10 cellular contexts compared by ENCODE assay signal in the genomic region with DNA sequence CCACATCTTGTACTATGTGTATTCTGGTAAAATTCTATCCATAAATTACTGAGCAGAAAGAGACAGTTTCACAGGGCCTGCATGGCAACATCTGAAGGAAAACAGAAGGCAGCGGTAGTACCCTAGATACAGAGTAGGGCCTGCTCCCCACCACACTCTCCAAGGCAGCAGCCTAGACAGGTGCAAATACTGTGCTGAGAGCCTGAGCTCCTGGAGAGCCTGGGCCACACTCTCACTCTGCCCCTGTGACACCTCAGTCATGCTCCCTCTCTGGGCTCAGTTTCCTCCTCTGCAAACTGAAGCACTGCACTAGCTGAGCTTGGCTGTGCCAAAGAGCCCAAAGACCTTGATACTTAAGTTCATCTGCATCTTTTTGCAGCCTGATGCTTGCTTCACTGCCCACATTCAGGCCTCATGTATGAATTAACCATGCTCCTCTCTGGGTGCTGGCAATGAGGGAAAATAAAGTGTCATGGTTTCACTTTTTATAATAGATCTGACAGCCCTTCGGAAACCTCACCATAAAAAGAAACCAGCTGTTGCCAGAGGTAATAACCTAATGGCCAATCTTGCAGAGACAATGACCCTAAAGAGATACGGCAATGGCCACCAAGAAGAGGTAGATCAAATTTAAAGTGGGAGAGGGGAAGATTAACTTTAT.
A peak's percentile ranks its signal among the peaks of the same experiment; 100 is the strongest.
DNase-seq lines count a peak whose midpoint lies in the region; ATAC-seq and TF ChIP-seq lines count a peak whose summit lies in the region.
"Had no signal": no experiment of that assay in that cellular context is flagged by ENCODE, and none has a peak within 500 bp of the region (broad histone marks: within the 10 kb centered on the region; RNA-seq: fewer than 3 reads in every experiment).

No MANE protein-coding gene starts in this region.

- H3K27me3 Mint-ChIP-seq in memory B cell (no peaks in the 10 kb centered on the region), HFFc6 (ENCODE audit: insufficient read depth) (peaks cover 13% of the 10 kb centered on the region)
- H3K27me3 Mint-ChIP-seq: IgD-negative memory B cell had no signal

- ATAC-seq in GM18873 (IDR thresholded peaks at IDR 0.05; ENCODE audit: low FRiP score, unreplicated experiment) (peak; percentile 80), GM21528 (IDR thresholded peaks at IDR 0.05; ENCODE audit: low FRiP score, unreplicated experiment) (peak; percentile 79), HG03342 (IDR thresholded peaks at IDR 0.05; ENCODE audit: unreplicated experiment) (peak; percentile 72), memory B cell (ENCODE audit: low read depth) (peak; percentile 32)
- ATAC-seq: left lobe of liver had no signal

- DNase-seq in memory B cell (ENCODE audit: low spot score in 2 of 2), result no peak
- DNase-seq in HEK293T (ENCODE audit: extremely low spot score), result no peak
- no peak for DNase-seq in LoVo (ENCODE audit: low spot score)
- no peak for DNase-seq in HFFc6
- DNase-seq: GDM1 had no signal

- no peak for TF ChIP-seq CTCF in HFFc6 (IDR thresholded peaks at IDR 0.05)

- H3K4me1 Mint-ChIP-seq in memory B cell (peaks cover 16% of the 10 kb centered on the region), HFFc6 (ENCODE audit: low read depth) (no peaks in the 10 kb centered on the region)

- H3K27ac Mint-ChIP-seq in memory B cell (peak overlapping the region; percentile 28), HFFc6 (no peak overlapping the region)

- H3K9me3 Mint-ChIP-seq in memory B cell (no peaks in the 10 kb centered on the region), HFFc6 (peaks cover 4% of the 10 kb centered on the region; the same call in 1 of the 2 replicates)
- H3K9me3 Mint-ChIP-seq: IgD-negative memory B cell had no signal

- POLR2A ChIA-PET in HEK293T (lab: Yijun Ruan, JAX), result no interaction called here

- H3K36me3 Mint-ChIP-seq in memory B cell, result no peaks in the 10 kb centered on the region
- no peaks in the 10 kb centered on the region for H3K36me3 Mint-ChIP-seq in HFFc6 (ENCODE audit: low read depth)
- H3K36me3 Mint-ChIP-seq: IgD-negative memory B cell had no signal

- H3K4me3 Mint-ChIP-seq in memory B cell, result no peak overlapping the region
- H3K4me3 Mint-ChIP-seq in HFFc6, result no peak overlapping the region

- CTCF ChIA-PET in HEK293T (lab: Yijun Ruan, JAX), result no interaction called here

TF ChIP-seq in HEK293T, 16 proteins besides CTCF, POLR2A, EP300 and RAD21:
- TF ChIP-seq FOXM1 (IDR thresholded peaks at IDR 0.05; ENCODE audit: borderline replicate concordance), result no peak
- no peak for TF ChIP-seq ELF4 (IDR thresholded peaks at IDR 0.05)
- no peak for TF ChIP-seq PKNOX1 (IDR thresholded peaks at IDR 0.05)
- TF ChIP-seq HDGF (IDR thresholded peaks at IDR 0.05; ENCODE audit: borderline replicate concordance), result no peak
- TF ChIP-seq FOXK2 (IDR thresholded peaks at IDR 0.05), result no peak
- TF ChIP-seq ZNF384 (IDR thresholded peaks at IDR 0.05), result no peak
- no peak for TF ChIP-seq ARNT (IDR thresholded peaks at IDR 0.05)
- no peak for TF ChIP-seq TARDBP (IDR thresholded peaks at IDR 0.05)
- TF ChIP-seq BHLHE40 (IDR thresholded peaks at IDR 0.05; ENCODE audit: borderline replicate concordance), result no peak
- no peak for TF ChIP-seq LEF1 (IDR thresholded peaks at IDR 0.05; ENCODE audit: borderline replicate concordance)
- no peak for TF ChIP-seq CTBP1 (IDR thresholded peaks at IDR 0.05; ENCODE audit: borderline replicate concordance)
- TF ChIP-seq NFRKB (IDR thresholded peaks at IDR 0.05), result no peak
- TF ChIP-seq SUZ12 (IDR thresholded peaks at IDR 0.05), result no peak
- no peak for TF ChIP-seq FOXA1 (IDR thresholded peaks at IDR 0.05)
